ENCODE assay signal across 15 cellular contexts in the genomic region with DNA sequence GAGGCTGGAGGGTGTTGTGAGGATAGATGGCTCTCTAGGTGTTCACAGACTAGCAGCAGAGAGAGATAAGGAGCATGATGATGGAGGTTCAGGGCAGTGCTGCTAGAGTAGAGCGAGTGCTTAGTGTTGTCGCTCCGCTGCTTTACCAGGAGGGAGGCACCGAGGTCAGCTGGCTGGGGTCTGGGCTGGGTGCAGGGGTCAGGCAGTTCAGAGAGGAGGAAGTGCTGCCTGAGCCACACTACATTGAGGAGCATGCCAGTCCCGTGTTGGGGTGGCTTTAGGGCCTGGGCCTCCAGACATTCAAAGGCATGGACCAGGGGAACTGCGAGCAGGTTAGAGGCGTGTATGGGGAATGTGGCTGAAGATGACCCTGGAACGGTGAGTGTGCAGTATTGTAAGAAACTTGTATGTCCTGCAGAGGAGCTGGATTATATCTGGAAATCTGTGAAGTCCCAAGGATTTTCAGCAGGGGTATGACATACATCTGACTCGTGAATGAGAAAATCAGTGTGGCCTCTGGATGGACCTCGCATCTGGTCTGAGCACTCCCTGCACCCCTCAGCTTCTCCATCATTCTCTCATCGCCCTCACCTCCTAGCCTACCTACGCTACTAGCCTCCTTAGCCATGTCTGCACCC.
DNase-seq lines count a peak whose midpoint lies in the region; ATAC-seq and TF ChIP-seq lines count a peak whose summit lies in the region.
"Had no signal": no experiment of that assay in that cellular context is flagged by ENCODE, and none has a peak within 500 bp of the region (broad histone marks: within the 10 kb centered on the region; RNA-seq: fewer than 3 reads in every experiment).

No MANE protein-coding gene starts in this region.

- H3K27ac ChIP-seq in skeletal muscle tissue (ENCODE audit: low read depth, low read length): peak overlapping the region; percentile 63
- no peak overlapping the region for H3K27ac ChIP-seq in CD4-positive, alpha-beta memory T cell (ENCODE audit: low read depth, low read length)
- H3K27ac ChIP-seq: BLaER1, parathyroid adenoma had no signal

- POLR2A ChIA-PET in CD4-positive, alpha-beta memory T cell (lab: Charles Lee; ENCODE audit: partially characterized antibody): no interaction called here

- no peak for ATAC-seq in activated naive CD8-positive, alpha-beta T cell treated with anti-CD3 and anti-CD28 coated beads, Interleukin-2, amount 50 U/mL, for 24 hours
- ATAC-seq in HG02642 (IDR thresholded peaks at IDR 0.05; ENCODE audit: poor library complexity, unreplicated experiment) (no peak), GM19035 (IDR thresholded peaks at IDR 0.05; ENCODE audit: unreplicated experiment) (no peak)

- H3K4me3 ChIP-seq in fibroblast of the aortic adventitia (ENCODE audit: low read depth, low read length): no peak overlapping the region
- peak overlapping the region in 1 of 3 donors; percentile 11 for H3K4me3 ChIP-seq in skeletal muscle tissue (ENCODE audit: low read length in 3 of 3)
- H3K4me3 ChIP-seq in CD4-positive, alpha-beta memory T cell (ENCODE audit: low read length in 2 of 2): no peak overlapping the region
- H3K4me3 ChIP-seq: BLaER1 had no signal

- no peak overlapping the region; the same call in 1 of the 2 replicates for H3K4me3 Mint-ChIP-seq in HFFc6
- H3K4me3 Mint-ChIP-seq in activated naive CD8-positive, alpha-beta T cell treated with anti-CD3 and anti-CD28 coated beads, Interleukin-2, amount 50 U/mL, for 24 hours: no peak overlapping the region
- no peak overlapping the region for H3K4me3 Mint-ChIP-seq in CD4-positive, alpha-beta memory T cell
- H3K4me3 Mint-ChIP-seq: activated CD4-positive, alpha-beta T cell treated with anti-CD3 and anti-CD28 coated beads, Interleukin-2, amount 10 ng/mL, durations not matched to agents 24 days and 14 days; activated T-helper 1 cell treated with anti-CD3 and anti-CD28 coated beads, Interleukin-12 subunit alpha, Interleukin-12 subunit beta, Interleukin-2, Interleukin-4 antibody, amounts not matched to agents 30 ng/mL and 10 ng/mL and 1 ng/mL, durations not matched to agents 14 hours and 24 hours and 36 hours; memory B cell had no signal

- H3K27me3 Mint-ChIP-seq in HFFc6 (ENCODE audit: insufficient read depth): no peaks in the 10 kb centered on the region; the same call in none of the 2 replicates
- no peaks in the 10 kb centered on the region for H3K27me3 Mint-ChIP-seq in activated naive CD8-positive, alpha-beta T cell treated with anti-CD3 and anti-CD28 coated beads, Interleukin-2, amount 50 U/mL, for 24 hours
- H3K27me3 Mint-ChIP-seq in CD4-positive, alpha-beta memory T cell: no peaks in the 10 kb centered on the region
- H3K27me3 Mint-ChIP-seq: activated CD4-positive, alpha-beta T cell treated with anti-CD3 and anti-CD28 coated beads, Interleukin-2, amount 10 ng/mL, durations not matched to agents 24 days and 14 days; memory B cell had no signal

- peaks cover 68% of the 10 kb centered on the region for H3K4me1 Mint-ChIP-seq in HFFc6 (ENCODE audit: low read depth)
- peaks cover 15% of the 10 kb centered on the region for H3K4me1 Mint-ChIP-seq in activated naive CD8-positive, alpha-beta T cell treated with anti-CD3 and anti-CD28 coated beads, Interleukin-2, amount 50 U/mL, for 24 hours
- H3K4me1 Mint-ChIP-seq in CD4-positive, alpha-beta memory T cell: peaks cover 7 to 20% (median 12%) of the 10 kb centered on the region in 4 donors

- H3K9me3 ChIP-seq in skeletal muscle tissue (ENCODE audit: control insufficient read depth in 3 of 3, low read length in 3 of 3): no peaks in the 10 kb centered on the region
- H3K9me3 ChIP-seq in CD4-positive, alpha-beta memory T cell (ENCODE audit: control insufficient read depth in 1 of 2, low read length in 2 of 2): no peaks in the 10 kb centered on the region
- H3K9me3 ChIP-seq: BLaER1 had no signal

- TF ChIP-seq CTCF in HFFc6 (IDR thresholded peaks at IDR 0.05) (no peak), fibroblast of the aortic adventitia (IDR thresholded peaks at IDR 0.05; ENCODE audit: insufficient read depth, low read length) (no peak)

- CTCF ChIA-PET in CD4-positive, alpha-beta memory T cell (lab: Charles Lee; ENCODE audit: partially characterized antibody): no interaction called here

- peak overlapping the region; percentile 89 for H3K27ac Mint-ChIP-seq in HFFc6
- H3K27ac Mint-ChIP-seq in activated naive CD8-positive, alpha-beta T cell treated with anti-CD3 and anti-CD28 coated beads, Interleukin-2, amount 50 U/mL, for 24 hours: peak overlapping the region; percentile 42
- H3K27ac Mint-ChIP-seq in CD4-positive, alpha-beta memory T cell: peak overlapping the region in 3 of 7 donors; percentile 22 to 51 (median 40)
- H3K27ac Mint-ChIP-seq: memory B cell had no signal

- DNase-seq in HFFc6 (no peak), fibroblast of the aortic adventitia (ENCODE audit: low read depth) (peak; percentile 5), NCI-H446 treated with DMSO at 0.1 percent for 48 hours (lab: John Stamatoyannopoulos, UW) (no peak)
- no peak for DNase-seq in activated naive CD8-positive, alpha-beta T cell treated with anti-CD3 and anti-CD28 coated beads, Interleukin-2, amount 50 U/mL, for 24 hours
- DNase-seq in CD4-positive, alpha-beta memory T cell: no peak
- DNase-seq: activated CD4-positive, alpha-beta T cell treated with anti-CD3 and anti-CD28 coated beads, Interleukin-2, amount 10 ng/mL, durations not matched to agents 24 days and 14 days; DMS79; NCI-H1092 treated with DMSO at 0.1 percent for 48 hours had no signal

- H3K9me3 Mint-ChIP-seq in HFFc6: no peaks in the 10 kb centered on the region
- H3K9me3 Mint-ChIP-seq in activated naive CD8-positive, alpha-beta T cell treated with anti-CD3 and anti-CD28 coated beads, Interleukin-2, amount 50 U/mL, for 24 hours: no peaks in the 10 kb centered on the region
- no peaks in the 10 kb centered on the region for H3K9me3 Mint-ChIP-seq in CD4-positive, alpha-beta memory T cell
- H3K9me3 Mint-ChIP-seq: activated CD4-positive, alpha-beta T cell treated with anti-CD3 and anti-CD28 coated beads, Interleukin-2, amount 10 ng/mL, durations not matched to agents 24 days and 14 days; activated T-helper 1 cell treated with anti-CD3 and anti-CD28 coated beads, Interleukin-12 subunit alpha, Interleukin-12 subunit beta, Interleukin-2, Interleukin-4 antibody, amounts not matched to agents 30 ng/mL and 10 ng/mL and 1 ng/mL, durations not matched to agents 14 hours and 24 hours and 36 hours; memory B cell had no signal

- no peak overlapping the region for H3K9ac ChIP-seq in skeletal muscle tissue (ENCODE audit: low read depth in 1 of 3, low read length in 3 of 3)
- H3K9ac ChIP-seq: BLaER1, parathyroid adenoma had no signal

- peaks cover 23 to 33% (median 30%) of the 10 kb centered on the region in 3 donors for H3K4me1 ChIP-seq in skeletal muscle tissue (ENCODE audit: control insufficient read depth in 3 of 3, insufficient read depth in 3 of 3, low read length in 3 of 3)
- H3K4me1 ChIP-seq in CD4-positive, alpha-beta memory T cell (ENCODE audit: insufficient read depth, low read length): no peaks in the 10 kb centered on the region
- H3K4me1 ChIP-seq: parathyroid adenoma had no signal

- peaks cover 62% of the 10 kb centered on the region for H3K36me3 Mint-ChIP-seq in HFFc6 (ENCODE audit: low read depth)
- peaks cover 84% of the 10 kb centered on the region for H3K36me3 Mint-ChIP-seq in activated naive CD8-positive, alpha-beta T cell treated with anti-CD3 and anti-CD28 coated beads, Interleukin-2, amount 50 U/mL, for 24 hours (ENCODE audit: low read depth)
- peaks cover 59 to 88% of the 10 kb centered on the region in 2 donors for H3K36me3 Mint-ChIP-seq in CD4-positive, alpha-beta memory T cell

- no peaks in the 10 kb centered on the region for H3K27me3 ChIP-seq in skeletal muscle tissue (ENCODE audit: control insufficient read depth in 3 of 3, insufficient read depth in 3 of 3, low read length in 3 of 3)
- H3K27me3 ChIP-seq in CD4-positive, alpha-beta memory T cell (ENCODE audit: insufficient read depth, low read length): no peaks in the 10 kb centered on the region
- H3K27me3 ChIP-seq: BLaER1 had no signal

- intact Hi-C loops in CD4-positive, alpha-beta memory T cell (cut with micrococcal nuclease): no loop called here

- H3K36me3 ChIP-seq in skeletal muscle tissue (ENCODE audit: control insufficient read depth in 3 of 3, insufficient read depth in 3 of 3, low read length in 3 of 3): peaks cover 46 to 51% (median 47%) of the 10 kb centered on the region in 3 donors
- H3K36me3 ChIP-seq in CD4-positive, alpha-beta memory T cell (ENCODE audit: insufficient read depth, low read length): peaks cover 60% of the 10 kb centered on the region
